Comparison of ENCODE assay signal across 12 cellular contexts in genomic region chr1:9891207-9891606, GRCh38. TPM values are rescaled to one million over a fixed set of nuclear protein-coding genes. Genes with fewer than 3 reads are reported as not detected.
DNase-seq lines count a peak whose midpoint lies in the region; ATAC-seq, FAIRE-seq and TF ChIP-seq lines count a peak whose summit lies in the region.
"Had no signal": no experiment of that assay in that cellular context is flagged by ENCODE, and none has a peak within 500 bp of the region (broad histone marks: within the 10 kb centered on the region; RNA-seq: fewer than 3 reads in every experiment).

No MANE protein-coding gene starts in this region.

- TF ChIP-seq CTCF in A549 (IDR thresholded peaks at IDR 0.05), result no peak
- TF ChIP-seq CTCF in astrocyte of the spinal cord (IDR thresholded peaks at IDR 0.05; ENCODE audit: low read depth, low read length), result no peak

- TF ChIP-seq EP300 in A549 (IDR thresholded peaks at IDR 0.05), result no peak

- H3K9me3 ChIP-seq in A549 (no peaks in the 10 kb centered on the region), MG63 (no peaks in the 10 kb centered on the region)

- no peaks in the 10 kb centered on the region for H3K27me3 ChIP-seq in MG63

- H3K4me3 ChIP-seq in A549, result no peak overlapping the region
- H3K4me3 ChIP-seq in MG63, result no peak overlapping the region
- H3K4me3 ChIP-seq in astrocyte of the spinal cord (ENCODE audit: low read depth, low read length), result no peak overlapping the region

- peak overlapping the region; percentile 44; the same call in 1 of the 3 replicates for H3K4me2 ChIP-seq in A549

- no peak for DNase-seq in A549 (ENCODE audit: low read depth in 1 of 2, low spot score in 1 of 2)
- DNase-seq in MG63, result peak; percentile 46
- DNase-seq in astrocyte of the spinal cord (ENCODE audit: low read depth, low spot score), result peak; percentile 52
- DNase-seq in lung microvascular endothelial cell (ENCODE audit: low read depth in 2 of 2), result peak; percentile 21 to 51
- DNase-seq in stimulated activated CD4-positive, alpha-beta T cell treated with anti-CD3 and anti-CD28 coated beads, Interleukin-4, amount 100 ng/mL, for 1 hour, result no peak
- no peak for DNase-seq in NCI-H510A (lab: John Stamatoyannopoulos, UW)
- no peak for DNase-seq in NCI-H774 (lab: John Stamatoyannopoulos, UW)
- no peak for DNase-seq in head of caudate nucleus
- DNase-seq: activated T-cell treated with anti-CD3 and anti-CD28 coated beads, Interleukin-2, amount 50 U/mL, for 4 hours; NCI-H187; T-helper 2 cell had no signal

- FAIRE-seq in A549 (lab: Jason Lieb, UNC), result no peak

- H3K36me3 ChIP-seq in MG63, result no peaks in the 10 kb centered on the region

- no peak for ATAC-seq in A549
- ATAC-seq: activated T-cell treated with anti-CD3 and anti-CD28 coated beads, Interleukin-2, amount 50 U/mL, for 4 hours; left lobe of liver had no signal

- peak overlapping the region in 1 of 2 experiments; percentile 34; a peak in 3 of 6 replicates for H3K27ac ChIP-seq in A549

- intact Hi-C loops in head of caudate nucleus (cut with DNase I), result no loop called here

- in situ Hi-C loops in astrocyte of the spinal cord (cut with HindIII; ENCODE audit: low sequenced_read_pairs), result no loop called here

- H3K4me1 ChIP-seq in A549, result peaks cover 19% of the 10 kb centered on the region

- POLR2A ChIA-PET in A549 (lab: Yijun Ruan, JAX), result no interaction called here

- no peak for TF ChIP-seq RAD21 in A549 (conservative IDR thresholded peaks at IDR 0.05 in 1 of 2, IDR thresholded peaks at IDR 0.05 in 1 of 2)

- CTCF ChIA-PET in A549 (lab: Yijun Ruan, JAX), result interaction anchor here (2.3 kb wide), 1 partner anchor 17 kb away, joined by 9 read pairs; no protein-coding TSS in a partner anchor

- 83% methylated on average over 4 of the region's 5 CpGs for WGBS in A549 (ENCODE audit: missing lambda C conversion rate)

- no peak for TF ChIP-seq POLR2A in A549 (IDR thresholded peaks at IDR 0.05; ENCODE audit: low read length)

TF ChIP-seq in A549, 52 proteins besides CTCF, POLR2A, EP300 and RAD21:
- TF ChIP-seq CBX2 (IDR thresholded peaks at IDR 0.05; ENCODE audit: borderline replicate concordance, low read depth) (no peak), EHMT2 (IDR thresholded peaks at IDR 0.05; ENCODE audit: low read depth) (no peak), BCL3 (IDR thresholded peaks at IDR 0.05) (no peak), HOXA7 (CRISPR knock-in tag; IDR thresholded peaks at IDR 0.05) (no peak), ZNF302 (CRISPR knock-in tag; IDR thresholded peaks at IDR 0.05) (no peak), POLR2AphosphoS2 (conservative IDR thresholded peaks at IDR 0.05; ENCODE audit: low read length) (no peak), NFE2L2 (conservative IDR thresholded peaks at IDR 0.05; ENCODE audit: low read length) (no peak), HMGXB4 (CRISPR knock-in tag; IDR thresholded peaks at IDR 0.05; ENCODE audit: borderline replicate concordance) (no peak)

RNA-seq across cellular contexts. Expression of gene CTNNBIP1, which starts 18.9 kb away (rescaled TPM):
- polyA plus RNA-seq in A549 (2011; rRNA removed) (7.7 and 10.4 TPM in 2 replicates), A549 (2017; fragmentation: RNase III; extraction: RNeasy Plus Mini Kit Qiagen cat#74134 plus additional on column Dnase treatment) (4.9 to 5.6 TPM (median 5.1 TPM) in 3 replicates)
- 8.2 and 10.0 TPM in 2 replicates for polyA plus RNA-seq in A549 (2012; cell fraction: cytosol; rRNA removed)
- 5.7 and 5.8 TPM in 2 replicates for polyA plus RNA-seq in A549 (2012; cell fraction: nucleus; rRNA removed)
- 8.5 and 10.9 TPM in 2 replicates for polyA minus RNA-seq in A549 (2011; rRNA and poly(A)+ RNA removed)
- 18.0 and 21.5 TPM in 2 replicates for total RNA-seq in MG63 (2014; rRNA removed; shearing (Covaris generic); ENCODE audit: low replicate concordance)
- total RNA-seq in lung microvascular endothelial cell, result 23.4 and 35.3 TPM in 2 replicates

RNA-seq across cellular contexts. Expression of gene LZIC, which starts 52.0 kb away (rescaled TPM):
- 23.8 and 29.0 TPM in 2 replicates for polyA plus RNA-seq in A549 (2011; rRNA removed)
- 5.1 and 5.9 TPM in 2 replicates for polyA plus RNA-seq in A549 (2012; cell fraction: cytosol; rRNA removed)
- 1.2 and 1.7 TPM in 2 replicates for polyA plus RNA-seq in A549 (2012; cell fraction: nucleus; rRNA removed)
- polyA plus RNA-seq in A549 (2017; fragmentation: RNase III; extraction: RNeasy Plus Mini Kit Qiagen cat#74134 plus additional on column Dnase treatment), result 24.5 to 28.6 TPM (median 26.2 TPM) in 3 replicates
- polyA minus RNA-seq in A549 (2011; rRNA and poly(A)+ RNA removed), result 5.8 and 8.2 TPM in 2 replicates
- total RNA-seq in MG63 (2014; rRNA removed; shearing (Covaris generic); ENCODE audit: low replicate concordance), result 40.3 and 47.6 TPM in 2 replicates
- 14.6 and 18.3 TPM in 2 replicates for total RNA-seq in lung microvascular endothelial cell

RNA-seq across cellular contexts. Expression of gene NMNAT1, which starts 52.1 kb away (rescaled TPM):
- polyA plus RNA-seq in A549 (2011; rRNA removed) (4.9 and 5.3 TPM in 2 replicates), A549 (2017; fragmentation: RNase III; extraction: RNeasy Plus Mini Kit Qiagen cat#74134 plus additional on column Dnase treatment) (3.2 to 3.8 TPM (median 3.3 TPM) in 3 replicates)
- 1.7 and 1.8 TPM in 2 replicates for polyA plus RNA-seq in A549 (2012; cell fraction: cytosol; rRNA removed)
- polyA plus RNA-seq in A549 (2012; cell fraction: nucleus; rRNA removed), result 0.94 and 1.4 TPM in 2 replicates
- 4.4 and 7.3 TPM in 2 replicates for polyA minus RNA-seq in A549 (2011; rRNA and poly(A)+ RNA removed)
- 6.5 and 10.1 TPM in 2 replicates for total RNA-seq in MG63 (2014; rRNA removed; shearing (Covaris generic); ENCODE audit: low replicate concordance)
- 9.6 and 13.3 TPM in 2 replicates for total RNA-seq in lung microvascular endothelial cell

Comparison
In these comparisons a context has a peak if more than half of its experiments do, and no peak if none do; other contexts are left out.
1. DNase-seq: peak in MG63 (single experiment), astrocyte of the spinal cord (single experiment) and lung microvascular endothelial cell (2 of 2); none in A549 (0 of 2), stimulated activated CD4-positive, alpha-beta T cell treated with anti-CD3 and anti-CD28 coated beads, Interleukin-4, amount 100 ng/mL, for 1 hour (single experiment), NCI-H510A (single experiment), NCI-H774 (single experiment) and head of caudate nucleus (0 of 42).